ENCODE assay signal across 22 cellular contexts in genomic region chr17:16313159-16314090, GRCh38. TPM values are rescaled to one million over a fixed set of nuclear protein-coding genes. Genes with fewer than 3 reads are reported as not detected.
DNase-seq lines count a peak whose midpoint lies in the region; ATAC-seq and TF ChIP-seq lines count a peak whose summit lies in the region.
"Had no signal": no experiment of that assay in that cellular context is flagged by ENCODE, and none has a peak within 500 bp of the region (broad histone marks: within the 10 kb centered on the region; RNA-seq: fewer than 3 reads in every experiment).

No MANE protein-coding gene starts in this region.

- peak in 1 of 2 donors; percentile 44 for ATAC-seq in naive thymus-derived CD8-positive, alpha-beta T cell
- ATAC-seq in HG03196 (IDR thresholded peaks at IDR 0.05; ENCODE audit: unreplicated experiment): no peak
- ATAC-seq: PC-3, sciatic nerve, SK-N-SH treated with all-trans-retinoic acid at 6 μM for 48 hours had no signal

- DNase-seq in choroid plexus epithelial cell (ENCODE audit: low read depth): peak; percentile 15
- DNase-seq in naive thymus-derived CD8-positive, alpha-beta T cell: peak in 1 of 10 donors; percentile 24
- DNase-seq in chondrocyte (ENCODE audit: low spot score): no peak
- no peak for DNase-seq in NCI-H226
- no peak for DNase-seq in germinal center (ENCODE audit: low spot score)
- DNase-seq: activated B cell treated with CpG ODN at 0.5 μM for 24 hours; activated naive CD4-positive, alpha-beta T cell; effector CD8-positive, alpha-beta T cell; HCEC 1CT; KG1; NCI-H1105 treated with DMSO at 0.1 percent for 48 hours; NCI-H2227 treated with DMSO at 0.1 percent for 48 hours; PC-3; stimulated activated CD4-positive, alpha-beta T cell treated with anti-CD3 and anti-CD28 coated beads, Interleukin-4, amount 100 ng/mL, for 24 hours had no signal

- no peak for TF ChIP-seq CTCF in choroid plexus epithelial cell (conservative IDR thresholded peaks at IDR 0.05; ENCODE audit: low read depth, low read length)
- TF ChIP-seq CTCF in chondrocyte (IDR thresholded peaks at IDR 0.05): no peak

- no peak overlapping the region for H3K4me3 ChIP-seq in BLaER1 treated with 17β-estradiol and CSF1 and Interleukin-3, amounts not matched to agents 10 nM and 100 nM
- H3K4me3 ChIP-seq in choroid plexus epithelial cell (ENCODE audit: low read depth, low read length): no peak overlapping the region
- H3K4me3 ChIP-seq: breast epithelium, tibial nerve had no signal

- H3K27me3 Mint-ChIP-seq in IgD-negative memory B cell (no peaks in the 10 kb centered on the region), chondrocyte (ENCODE audit: low read depth) (no peaks in the 10 kb centered on the region)
- H3K27me3 Mint-ChIP-seq in naive thymus-derived CD8-positive, alpha-beta T cell: no peaks in the 10 kb centered on the region
- H3K27me3 Mint-ChIP-seq: activated B cell treated with CpG ODN at 0.5 μM for 24 hours had no signal

- peaks cover 4% of the 10 kb centered on the region for H3K36me3 Mint-ChIP-seq in IgD-negative memory B cell
- H3K36me3 Mint-ChIP-seq in naive thymus-derived CD8-positive, alpha-beta T cell: peaks cover 0 to 48% (median 29%) of the 10 kb centered on the region in 3 donors
- peaks cover 5% of the 10 kb centered on the region for H3K36me3 Mint-ChIP-seq in chondrocyte (ENCODE audit: low read depth)

- H3K4me2 ChIP-seq in BLaER1 treated with 17β-estradiol and CSF1 and Interleukin-3, amounts not matched to agents 10 nM and 100 nM: peak overlapping the region in 9 of 11 experiments; percentile 31 to 77 (median 64); a peak in 18 of 22 replicates

- no peak overlapping the region for H3K4me3 Mint-ChIP-seq in IgD-negative memory B cell
- H3K4me3 Mint-ChIP-seq in naive thymus-derived CD8-positive, alpha-beta T cell: peak overlapping the region in 6 of 10 donors; percentile 1 to 73 (median 20)
- no peak overlapping the region for H3K4me3 Mint-ChIP-seq in chondrocyte (ENCODE audit: unreplicated experiment)
- H3K4me3 Mint-ChIP-seq: activated B cell treated with CpG ODN at 0.5 μM for 24 hours, CD14-positive monocyte had no signal

- no peak overlapping the region for H3K9ac ChIP-seq in BLaER1 treated with 17β-estradiol and CSF1 and Interleukin-3, amounts not matched to agents 10 nM and 100 nM

- peaks cover 8 to 46% (median 20%) of the 10 kb centered on the region in 11 experiments; a peak in 20 of 22 replicates for H3K36me3 ChIP-seq in BLaER1 treated with 17β-estradiol and CSF1 and Interleukin-3, amounts not matched to agents 10 nM and 100 nM
- H3K36me3 ChIP-seq: breast epithelium had no signal

- H3K27ac ChIP-seq in BLaER1 treated with 17β-estradiol and CSF1 and Interleukin-3, amounts not matched to agents 10 nM and 100 nM: no peak overlapping the region
- H3K27ac ChIP-seq: breast epithelium, tibial nerve had no signal

- peaks cover 9 to 26% (median 16%) of the 10 kb centered on the region in 11 experiments; a peak in 21 of 22 replicates for H3K9me3 ChIP-seq in BLaER1 treated with 17β-estradiol and CSF1 and Interleukin-3, amounts not matched to agents 10 nM and 100 nM (replicated peaks in 1 of 11)
- H3K9me3 ChIP-seq: breast epithelium, tibial nerve had no signal

- H3K4me1 ChIP-seq in BLaER1 treated with 17β-estradiol and CSF1 and Interleukin-3, amounts not matched to agents 10 nM and 100 nM: peaks cover 0 to 30% (median 17%) of the 10 kb centered on the region in 10 experiments; a peak in 16 of 20 replicates
- H3K4me1 ChIP-seq: breast epithelium, tibial nerve had no signal

- POLR2A ChIA-PET in naive thymus-derived CD8-positive, alpha-beta T cell (lab: Charles Lee): interaction anchor here (0.6 to 1.2 kb wide), 3 partner anchors 23 to 41 kb away, joined by 3 to 4 read pairs (median 3); no protein-coding TSS in a partner anchor

- H3K4me1 Mint-ChIP-seq in IgD-negative memory B cell (no peaks in the 10 kb centered on the region), chondrocyte (ENCODE audit: low read depth) (no peaks in the 10 kb centered on the region)
- H3K4me1 Mint-ChIP-seq in naive thymus-derived CD8-positive, alpha-beta T cell: peaks cover 12 to 30% (median 24%) of the 10 kb centered on the region in 4 donors
- H3K4me1 Mint-ChIP-seq: activated B cell treated with CpG ODN at 0.5 μM for 24 hours, CD14-positive monocyte had no signal

- H4K20me1 ChIP-seq in BLaER1 treated with 17β-estradiol and CSF1 and Interleukin-3, amounts not matched to agents 10 nM and 100 nM: peaks cover 0 to 16% (median 0%) of the 10 kb centered on the region in 11 experiments; a peak in 9 of 22 replicates

- H3K27me3 ChIP-seq in BLaER1 treated with 17β-estradiol and CSF1 and Interleukin-3, amounts not matched to agents 10 nM and 100 nM: peaks cover 0 to 18% (median 12%) of the 10 kb centered on the region in 11 experiments; a peak in 12 of 22 replicates
- H3K27me3 ChIP-seq: breast epithelium, tibial nerve had no signal

- H3K27ac Mint-ChIP-seq in IgD-negative memory B cell (peak overlapping the region in 2 of 3 donors; percentile 20 to 36), chondrocyte (ENCODE audit: unreplicated experiment) (no peak overlapping the region)
- peak overlapping the region in 5 of 10 donors; percentile 0 to 75 (median 34) for H3K27ac Mint-ChIP-seq in naive thymus-derived CD8-positive, alpha-beta T cell
- H3K27ac Mint-ChIP-seq: activated B cell treated with CpG ODN at 0.5 μM for 24 hours, CD14-positive monocyte had no signal

- no peaks in the 10 kb centered on the region for H3K9me3 Mint-ChIP-seq in IgD-negative memory B cell
- H3K9me3 Mint-ChIP-seq in naive thymus-derived CD8-positive, alpha-beta T cell: no peaks in the 10 kb centered on the region
- H3K9me3 Mint-ChIP-seq in chondrocyte (ENCODE audit: low read depth): no peaks in the 10 kb centered on the region
- H3K9me3 Mint-ChIP-seq: activated B cell treated with CpG ODN at 0.5 μM for 24 hours had no signal

RNA-seq across cellular contexts. Expression of gene CENPV, which starts 39.8 kb away (rescaled TPM):
- polyA plus RNA-seq in IgD-negative memory B cell: 17.3 TPM
- 10 to 100 TPM; 25.9 to 26.2 TPM for total RNA-seq in naive thymus-derived CD8-positive, alpha-beta T cell
- 10 to 100 TPM; 24.7 to 30.9 (median 28.3) TPM for polyA plus RNA-seq in naive thymus-derived CD8-positive, alpha-beta T cell
- 4.3 to 12.3 TPM (median 10.7 TPM) in 3 replicates for total RNA-seq in chondrocyte
- total RNA-seq: PC-3 had no signal

Comparison
In these comparisons a context has a peak if more than half of its experiments do, and no peak if none do; other contexts are left out.
1. H3K4me3 Mint-ChIP-seq: peak in naive thymus-derived CD8-positive, alpha-beta T cell (6 of 10); none in IgD-negative memory B cell (0 of 4) and chondrocyte (single experiment).